In the genomic region with DNA sequence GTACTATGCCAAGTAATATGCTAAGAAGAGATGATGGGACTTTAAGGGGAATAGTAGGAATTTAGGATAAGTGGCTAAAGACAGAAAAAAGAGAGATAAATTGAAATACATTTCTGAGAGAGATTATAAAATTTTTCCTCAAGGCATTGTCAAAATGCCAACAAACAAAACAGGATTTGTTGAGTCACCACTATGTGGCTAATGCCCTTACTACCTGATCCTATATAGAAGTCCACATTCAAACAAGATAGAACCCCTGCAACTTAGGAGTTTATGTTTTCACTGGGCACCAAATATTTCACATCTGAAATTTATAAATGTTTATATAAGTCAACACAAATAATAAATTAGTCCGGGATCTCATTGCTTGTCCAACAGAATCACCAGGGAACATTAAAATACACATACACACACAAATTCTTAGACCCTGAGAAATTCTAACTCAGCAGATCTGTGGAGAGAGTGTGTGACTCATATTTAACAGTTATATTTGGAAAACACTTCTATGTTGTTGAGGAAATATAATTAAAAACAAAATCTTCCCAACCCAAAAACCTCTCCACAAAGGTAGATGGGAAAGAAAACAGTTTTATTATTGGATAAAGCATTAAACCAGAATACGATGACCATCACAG, we compare ENCODE assay signal across 18 cellular contexts.
"Had no signal": no experiment of that assay in that cellular context is flagged by ENCODE, and none has a peak within 500 bp of the region (broad histone marks: within the 10 kb centered on the region; RNA-seq: fewer than 3 reads in every experiment).

No MANE protein-coding gene starts in this region.

- H3K4me3 Mint-ChIP-seq: activated CD4-positive, alpha-beta memory T cell treated with anti-CD3 and anti-CD28 coated beads, Interleukin-2, amount 10 ng/mL, durations not matched to agents 7 days and 5 days; activated naive CD4-positive, alpha-beta T cell treated with anti-CD3 and anti-CD28 coated beads, Interleukin-2, amount 50 U/mL, for 24 hours; activated T-cell treated with anti-CD3 and anti-CD28 coated beads, Interleukin-2, amount 50 U/mL, for 24 hours; brain; nephron; stimulated activated naive B cell treated with anti-CD40 and anti-IgM and Interleukin-4, amounts not matched to agents 10 μg/mL and 1 μg/mL and 100 μg/mL, for 72 hours; WTC11 had no signal

- H3K4me3 ChIP-seq: right atrium auricular region, tibial artery, vagina had no signal

- H3K9me3 Mint-ChIP-seq: activated CD4-positive, alpha-beta memory T cell treated with anti-CD3 and anti-CD28 coated beads, Interleukin-2, amount 10 ng/mL, durations not matched to agents 7 days and 5 days; activated T-cell treated with anti-CD3 and anti-CD28 coated beads, Interleukin-2, amount 50 U/mL, for 24 hours; brain; nephron; WTC11 had no signal

- H3K27me3 Mint-ChIP-seq: activated CD4-positive, alpha-beta memory T cell treated with anti-CD3 and anti-CD28 coated beads, Interleukin-2, amount 10 ng/mL, durations not matched to agents 7 days and 5 days; activated naive CD4-positive, alpha-beta T cell treated with anti-CD3 and anti-CD28 coated beads, Interleukin-2, amount 50 U/mL, for 24 hours; activated T-cell treated with anti-CD3 and anti-CD28 coated beads, Interleukin-2, amount 50 U/mL, for 24 hours; brain; stimulated activated naive B cell treated with anti-CD40 and anti-IgM and Interleukin-4, amounts not matched to agents 10 μg/mL and 1 μg/mL and 100 μg/mL, for 72 hours had no signal

- H3K36me3 Mint-ChIP-seq: activated naive CD4-positive, alpha-beta T cell treated with anti-CD3 and anti-CD28 coated beads, Interleukin-2, amount 50 U/mL, for 24 hours; brain; stimulated activated naive B cell treated with anti-CD40 and anti-IgM and Interleukin-4, amounts not matched to agents 10 μg/mL and 1 μg/mL and 100 μg/mL, for 72 hours; WTC11 had no signal

- H3K4me1 Mint-ChIP-seq: activated CD4-positive, alpha-beta memory T cell treated with anti-CD3 and anti-CD28 coated beads, Interleukin-2, amount 10 ng/mL, durations not matched to agents 7 days and 5 days; activated naive CD4-positive, alpha-beta T cell treated with anti-CD3 and anti-CD28 coated beads, Interleukin-2, amount 50 U/mL, for 24 hours; nephron; stimulated activated naive B cell treated with anti-CD40 and anti-IgM and Interleukin-4, amounts not matched to agents 10 μg/mL and 1 μg/mL and 100 μg/mL, for 72 hours had no signal

- DNase-seq: activated CD4-positive, alpha-beta memory T cell treated with anti-CD3 and anti-CD28 coated beads, Interleukin-2, amount 10 ng/mL, durations not matched to agents 7 days and 5 days; activated CD4-positive, alpha-beta T cell treated with anti-CD3 and anti-CD28 coated beads for 4 hours; activated effector memory CD4-positive, alpha-beta T cell treated with Interleukin-2 at 50 U/mL for 16 hours; activated T-cell treated with anti-CD3 and anti-CD28 coated beads, Interleukin-2, amount 50 U/mL, for 24 hours; amniotic stem cell; cerebellar nuclear complex; hypothalamus; nucleus accumbens; stimulated activated CD4-positive, alpha-beta T cell treated with anti-CD3 and anti-CD28 coated beads, Interleukin-15, amount 100 ng/mL, for 24 hours; stimulated activated CD4-positive, alpha-beta T cell treated with anti-CD3 and anti-CD28 coated beads, Interleukin-4, amount 100 ng/mL, for 1 hour; stimulated activated naive B cell treated with anti-CD40 and anti-IgM and Interleukin-4, amounts not matched to agents 10 μg/mL and 1 μg/mL and 100 μg/mL, for 72 hours; tibial artery had no signal

- ATAC-seq: stimulated activated naive B cell treated with anti-CD40 and anti-IgM and Interleukin-4, amounts not matched to agents 10 μg/mL and 1 μg/mL and 100 μg/mL, for 72 hours; WTC11 had no signal

- H3K27ac Mint-ChIP-seq: activated CD4-positive, alpha-beta memory T cell treated with anti-CD3 and anti-CD28 coated beads, Interleukin-2, amount 10 ng/mL, durations not matched to agents 7 days and 5 days; activated naive CD4-positive, alpha-beta T cell treated with anti-CD3 and anti-CD28 coated beads, Interleukin-2, amount 50 U/mL, for 24 hours; activated T-cell treated with anti-CD3 and anti-CD28 coated beads, Interleukin-2, amount 50 U/mL, for 24 hours; brain; nephron; stimulated activated naive B cell treated with anti-CD40 and anti-IgM and Interleukin-4, amounts not matched to agents 10 μg/mL and 1 μg/mL and 100 μg/mL, for 72 hours; WTC11 had no signal
